Comparison of ENCODE assay signal across 20 cellular contexts in the genomic region with DNA sequence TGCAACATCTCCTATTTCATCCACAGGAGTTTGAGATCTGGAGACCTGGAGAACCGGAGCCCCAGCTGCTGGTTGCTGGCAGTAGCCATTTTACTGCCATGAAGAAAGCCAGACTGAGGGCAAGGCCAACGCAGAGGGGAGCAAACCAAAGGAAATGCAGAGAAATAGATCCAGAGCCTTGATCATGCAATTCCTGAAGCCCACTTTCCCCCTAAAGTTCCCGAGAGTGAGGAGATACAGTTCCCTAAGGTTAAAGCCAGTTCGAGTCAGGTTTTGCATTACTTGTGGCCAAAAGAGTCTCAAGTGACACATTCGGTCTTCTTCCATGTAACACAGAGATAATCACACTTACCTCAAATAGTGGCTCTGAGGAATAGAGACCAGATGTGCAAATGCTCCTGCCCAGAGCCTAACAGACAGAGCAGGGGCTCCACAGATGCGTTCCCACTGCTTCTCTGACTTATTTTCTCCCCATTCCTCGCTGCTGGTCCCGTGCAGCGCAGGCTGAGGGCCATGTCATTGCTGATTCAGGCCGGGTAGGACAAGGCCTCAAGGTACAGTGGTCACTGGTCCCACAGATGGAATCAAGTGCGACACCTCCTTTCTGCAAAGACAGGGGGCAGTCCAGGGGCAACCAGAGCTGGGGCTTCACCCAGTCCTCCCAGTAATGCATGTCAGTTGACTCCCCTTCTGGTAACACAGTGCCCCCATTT. TPM values are rescaled to one million over a fixed set of nuclear protein-coding genes. Genes with fewer than 3 reads are reported as not detected.
DNase-seq lines count a peak whose midpoint lies in the region; ATAC-seq, FAIRE-seq and TF ChIP-seq lines count a peak whose summit lies in the region.
"Had no signal": no experiment of that assay in that cellular context is flagged by ENCODE, and none has a peak within 500 bp of the region (broad histone marks: within the 10 kb centered on the region; RNA-seq: fewer than 3 reads in every experiment).

No MANE protein-coding gene starts in this region.

- H3K18ac ChIP-seq in H9 (ENCODE audit: insufficient read length, low read depth, low read length): no peak overlapping the region

- H3F3A ChIP-seq in OCI-LY1 (ENCODE audit: insufficient read depth, low read length): no peaks in the 10 kb centered on the region

- no peak overlapping the region for H2BK12ac ChIP-seq in H9 (ENCODE audit: insufficient read length, low read depth, low read length)

- no peaks in the 10 kb centered on the region for H3K36me3 Mint-ChIP-seq in H9 (ENCODE audit: insufficient read depth in 1 of 3, low read depth in 3 of 3)
- peaks cover 5% of the 10 kb centered on the region for H3K36me3 Mint-ChIP-seq in activated CD4-positive, alpha-beta memory T cell treated with anti-CD3 and anti-CD28 coated beads for 36 hours
- H3K36me3 Mint-ChIP-seq: CD4-positive, CD25-positive, alpha-beta regulatory T cell had no signal

- no peak overlapping the region for H2BK15ac ChIP-seq in H9 (ENCODE audit: low read depth, low read length)

- H4K5ac ChIP-seq in H9 (ENCODE audit: insufficient read length, low read depth, low read length): no peak overlapping the region

- H3K14ac ChIP-seq in H9 (ENCODE audit: insufficient read depth, low read length): no peak overlapping the region

- H3K27ac ChIP-seq in H9 (ENCODE audit: insufficient read length, low read depth, low read length) (no peak overlapping the region), OCI-LY1 (ENCODE audit: low read depth, low read length, poor library complexity, severe bottlenecking) (no peak overlapping the region)

- H2BK5ac ChIP-seq in H9 (ENCODE audit: insufficient read length, low read length): no peak overlapping the region

- H2AK5ac ChIP-seq in H9 (ENCODE audit: insufficient read length, low read length): no peak overlapping the region

- H4K8ac ChIP-seq in H9 (replicated peaks; ENCODE audit: insufficient read length, low read depth, low read length): no peak overlapping the region

- H3K4me3 ChIP-seq in OCI-LY1 (ENCODE audit: low read depth, low read length, poor library complexity, severe bottlenecking): no peak overlapping the region
- no peak overlapping the region for H3K4me3 ChIP-seq in cardiac fibroblast (replicated peaks in 1 of 2; ENCODE audit: low read depth in 2 of 2, low read length in 2 of 2)
- H3K4me3 ChIP-seq in mucosa of descending colon: no peak overlapping the region
- H3K4me3 ChIP-seq: HAP-1 had no signal

- H3K36me3 ChIP-seq in OCI-LY1 (ENCODE audit: insufficient read depth, low read length): no peaks in the 10 kb centered on the region
- no peaks in the 10 kb centered on the region for H3K36me3 ChIP-seq in mucosa of descending colon (ENCODE audit: low read depth)
- H3K36me3 ChIP-seq: BE2C, HAP-1 had no signal

- H3K27me3 ChIP-seq in H9 (ENCODE audit: insufficient read depth, low read length): no peaks in the 10 kb centered on the region
- H3K27me3 ChIP-seq in OCI-LY1 (ENCODE audit: insufficient read depth, low read length): peaks cover 9% of the 10 kb centered on the region; the same call in 1 of the 2 replicates
- H3K27me3 ChIP-seq: BE2C had no signal

- H3K9me3 ChIP-seq in H9 (ENCODE audit: control insufficient read depth, low read depth, low read length) (no peaks in the 10 kb centered on the region), OCI-LY1 (ENCODE audit: low read length) (no peaks in the 10 kb centered on the region), mucosa of descending colon (no peaks in the 10 kb centered on the region)
- H3K9me3 ChIP-seq: BE2C, Caco-2, HAP-1 had no signal

- no peak overlapping the region for H3T11ph ChIP-seq in H9 (ENCODE audit: low read length)

- no peak overlapping the region for H3K56ac ChIP-seq in H9 (ENCODE audit: insufficient read length, low read depth, low read length)

- no peaks in the 10 kb centered on the region for H3K9me2 ChIP-seq in OCI-LY1 (ENCODE audit: low read depth, low read length)

- peaks cover 0 to 4% of the 10 kb centered on the region in 2 experiments; a peak in 2 of 4 replicates for H3K4me1 Mint-ChIP-seq in H9
- H3K4me1 Mint-ChIP-seq in activated CD4-positive, alpha-beta memory T cell treated with anti-CD3 and anti-CD28 coated beads for 36 hours (ENCODE audit: low read depth): peaks cover 20% of the 10 kb centered on the region
- H3K4me1 Mint-ChIP-seq: CD4-positive, CD25-positive, alpha-beta regulatory T cell; IgD-negative memory B cell had no signal

- no peak overlapping the region for H2BK120ac ChIP-seq in H9 (ENCODE audit: low read depth, low read length, poor library complexity, severe bottlenecking)

- peak; percentile 23 for FAIRE-seq in urothelium cell line (lab: Jason Lieb, UNC)
- FAIRE-seq: D721Med, H1 had no signal

- H2AFZ ChIP-seq in H9 (ENCODE audit: low read length): no peak overlapping the region
- no peak overlapping the region for H2AFZ ChIP-seq in OCI-LY1 (ENCODE audit: low read length)

- TF ChIP-seq CTCF in H9 (conservative IDR thresholded peaks at IDR 0.05) (peak; percentile 29; the same call in 1 of the 3 replicates), OCI-LY1 (IDR thresholded peaks at IDR 0.05; ENCODE audit: low read length) (peak; percentile 14; the same call in 1 of the 2 replicates), cardiac fibroblast (IDR thresholded peaks at IDR 0.05; ENCODE audit: low read depth, low read length) (peak; percentile 1), mucosa of descending colon (IDR thresholded peaks at IDR 0.05) (no peak)

- no peak overlapping the region for H3K4me2 ChIP-seq in H9 (ENCODE audit: insufficient read depth, insufficient read length, low read length)
- H3K4me2 ChIP-seq in OCI-LY1 (ENCODE audit: low read length): no peak overlapping the region

- POLR2A ChIA-PET in activated CD4-positive, alpha-beta memory T cell treated with anti-CD3 and anti-CD28 coated beads for 36 hours (lab: Charles Lee): no interaction called here

- no peak overlapping the region for H2BK20ac ChIP-seq in H9 (ENCODE audit: low read depth, low read length, poor library complexity, severe bottlenecking)

- no peaks in the 10 kb centered on the region for H4K20me1 ChIP-seq in H9 (ENCODE audit: control insufficient read depth, insufficient read depth, insufficient read length)
- H4K20me1 ChIP-seq in OCI-LY1 (ENCODE audit: insufficient read depth, low read length): no peaks in the 10 kb centered on the region

- no peak overlapping the region for H3K23ac ChIP-seq in H9 (ENCODE audit: insufficient read length, low read depth, low read length)

- H3K4me3 Mint-ChIP-seq in H9: no peak overlapping the region
- no peak overlapping the region for H3K4me3 Mint-ChIP-seq in activated CD4-positive, alpha-beta memory T cell treated with anti-CD3 and anti-CD28 coated beads for 36 hours
- H3K4me3 Mint-ChIP-seq: CD4-positive, CD25-positive, alpha-beta regulatory T cell; CD8-positive, alpha-beta memory T cell; IgD-negative memory B cell had no signal

- H3K79me2 ChIP-seq in H9 (ENCODE audit: insufficient read depth, low read length) (no peaks in the 10 kb centered on the region), OCI-LY1 (ENCODE audit: insufficient read depth, low read length) (no peaks in the 10 kb centered on the region)

- H3K79me1 ChIP-seq in H9 (ENCODE audit: insufficient read depth, low read depth, low read length, poor library complexity, severe bottlenecking): no peaks in the 10 kb centered on the region

- no peak overlapping the region for H4K91ac ChIP-seq in H9 (ENCODE audit: insufficient read length, low read depth, low read length)

- no peak overlapping the region for H3K27ac Mint-ChIP-seq in H9
- no peak overlapping the region for H3K27ac Mint-ChIP-seq in activated CD4-positive, alpha-beta memory T cell treated with anti-CD3 and anti-CD28 coated beads for 36 hours
- H3K27ac Mint-ChIP-seq: CD8-positive, alpha-beta memory T cell; IgD-negative memory B cell had no signal

- H3K9me3 Mint-ChIP-seq in H9: peaks cover 0 to 3% of the 10 kb centered on the region in 2 experiments; a peak in 2 of 5 replicates
- H3K9me3 Mint-ChIP-seq in activated CD4-positive, alpha-beta memory T cell treated with anti-CD3 and anti-CD28 coated beads for 36 hours: peaks cover 10% of the 10 kb centered on the region
- H3K9me3 Mint-ChIP-seq: CD4-positive, CD25-positive, alpha-beta regulatory T cell; CD8-positive, alpha-beta memory T cell had no signal

- peaks cover 22% of the 10 kb centered on the region for H3K27me3 Mint-ChIP-seq in H9 (ENCODE audit: low read depth)
- peaks cover 2% of the 10 kb centered on the region for H3K27me3 Mint-ChIP-seq in activated CD4-positive, alpha-beta memory T cell treated with anti-CD3 and anti-CD28 coated beads for 36 hours
- H3K27me3 Mint-ChIP-seq: IgD-negative memory B cell had no signal

- CTCF ChIA-PET in activated CD4-positive, alpha-beta memory T cell treated with anti-CD3 and anti-CD28 coated beads for 36 hours (lab: Charles Lee): interaction anchor here (0.9 kb wide), 1 partner anchor 8 kb away, joined by 3 read pairs; no protein-coding TSS in a partner anchor

- H3K23me2 ChIP-seq in H9 (ENCODE audit: insufficient read length, low read depth, low read length, poor library complexity, severe bottlenecking): no peaks in the 10 kb centered on the region

- no CpG with 5 or more reads among the region's 11 CpGs for WGBS in H9 (ENCODE audit: extremely low coverage, insufficient read length, low lambda C conversion rate)

- no peak for ATAC-seq in mucosa of descending colon

- DNase-seq in H9 (no peak), cardiac fibroblast (ENCODE audit: low read depth in 2 of 2) (no peak), urothelium cell line (ENCODE audit: low spot score) (no peak), mucosa of descending colon (no peak), COR-L47 (lab: John Stamatoyannopoulos, UW) (no peak)
- no peak for DNase-seq in activated CD4-positive, alpha-beta memory T cell treated with anti-CD3 and anti-CD28 coated beads for 36 hours
- DNase-seq: BE2C; C1 segment of cervical spinal cord; Caco-2; CD4-positive, CD25-positive, alpha-beta regulatory T cell; CD8-positive, alpha-beta memory T cell; DMS153; DMS79; GDM1; KG1 had no signal

- H3K4me1 ChIP-seq in H9 (ENCODE audit: insufficient read depth, low read length): no peaks in the 10 kb centered on the region
- no peaks in the 10 kb centered on the region for H3K4me1 ChIP-seq in OCI-LY1 (ENCODE audit: insufficient read depth, low read length, severe bottlenecking)
- H3K4me1 ChIP-seq in mucosa of descending colon (ENCODE audit: low read depth): no peaks in the 10 kb centered on the region
- H3K4me1 ChIP-seq: BE2C, Caco-2, HAP-1 had no signal

- no peak overlapping the region for H3K4ac ChIP-seq in H9 (ENCODE audit: low read depth, low read length)

- intact Hi-C loops in mucosa of descending colon (cut with DNase I, micrococcal nuclease): no loop called here
- intact Hi-C loops in activated CD4-positive, alpha-beta memory T cell treated with anti-CD3 and anti-CD28 coated beads for 36 hours (cut with micrococcal nuclease): no loop called here

- H3K9ac ChIP-seq in H9 (ENCODE audit: extremely low read depth, insufficient read length, low read length): no peak overlapping the region
- no peak overlapping the region for H3K9ac ChIP-seq in OCI-LY1 (ENCODE audit: low read length)

RNA-seq across cellular contexts. Expression of a gene that starts 35.1 kb away (rescaled TPM):
- 0.57 and 0.61 TPM in 2 replicates for total RNA-seq in H9 (2021)
- 1 to 10 TPM; 6.2 to 7.3 (median 7.2) TPM for total RNA-seq in mucosa of descending colon
- 10 to 100 TPM; 35.8 to 36.5 TPM for total RNA-seq in activated CD4-positive, alpha-beta memory T cell treated with anti-CD3 and anti-CD28 coated beads for 36 hours

Comparison
In these comparisons a context has a peak if more than half of its experiments do, and no peak if none do; other contexts are left out.
1. RNA of a gene that starts 35.1 kb away (total RNA-seq): 35.8 to 36.5 TPM in activated CD4-positive, alpha-beta memory T cell treated with anti-CD3 and anti-CD28 coated beads for 36 hours; 6.2 to 7.3 TPM in mucosa of descending colon and 0.57 to 0.61 TPM in H9; every median in the first group is over 4 times any median in the second.